In genomic region chr22:20442485-20443284, GRCh38 we compare ENCODE assay signal across 1 cellular context.
TF ChIP-seq lines count a peak whose summit lies in the region.

No MANE protein-coding gene starts in this region.

TF ChIP-seq in K562, 482 proteins besides CTCF, POLR2A, EP300 and RAD21 (continued from another document and continues in another):
- TF ChIP-seq ZNF511 (CRISPR knock-in tag; IDR thresholded peaks at IDR 0.05) (0 out of 2 replicates have a peak, but pooled peaks have one; percentile 2), ZNF239 (CRISPR knock-in tag; IDR thresholded peaks at IDR 0.05) (no peak), MBD2 (IDR thresholded peaks at IDR 0.05; ENCODE audit: borderline replicate concordance, low read depth) (no peak), ZNF175 (CRISPR knock-in tag; IDR thresholded peaks at IDR 0.05; ENCODE audit: low read depth) (no peak), MEF2D (tag; conservative IDR thresholded peaks at IDR 0.05; ENCODE audit: low read depth) (no peak), HINFP (tag; conservative IDR thresholded peaks at IDR 0.05; ENCODE audit: low read depth) (no peak), MYC (IDR thresholded peaks at IDR 0.05; ENCODE audit: low read depth, low read length) (no peak), MYC (CRISPR knock-in tag; IDR thresholded peaks at IDR 0.05; ENCODE audit: borderline replicate concordance, low read depth) (no peak), MAZ (CRISPR knock-in tag; conservative IDR thresholded peaks at IDR 0.05 in 1 of 2, IDR thresholded peaks at IDR 0.05 in 1 of 2) (no peak), GABPB2 (CRISPR knock-in tag; conservative IDR thresholded peaks at IDR 0.05) (no peak), FOSL1 (tag; conservative IDR thresholded peaks at IDR 0.05) (no peak), CREBBP (IDR thresholded peaks at IDR 0.05; ENCODE audit: low read depth, low read length) (no peak), E2F5 (CRISPR knock-in tag; IDR thresholded peaks at IDR 0.05) (no peak), KLF6 (CRISPR knock-in tag; IDR thresholded peaks at IDR 0.05; ENCODE audit: borderline replicate concordance) (no peak), PTTG1 (tag; IDR thresholded peaks at IDR 0.05; ENCODE audit: low read depth) (no peak), ELK3 (CRISPR knock-in tag; IDR thresholded peaks at IDR 0.05) (no peak), ELK1 (CRISPR knock-in tag; IDR thresholded peaks at IDR 0.05) (0 out of 2 replicates have a peak, but pooled peaks have one; percentile 88), JUN (IDR thresholded peaks at IDR 0.05; ENCODE audit: borderline replicate concordance, low read depth, low read length) (no peak), JUN (CRISPR knock-in tag; IDR thresholded peaks at IDR 0.05; ENCODE audit: borderline replicate concordance) (0 out of 2 replicates have a peak, but pooled peaks have one; percentile 20), CBX5 (IDR thresholded peaks at IDR 0.05; ENCODE audit: borderline replicate concordance, low read depth) (no peak), THAP7 (CRISPR knock-in tag; IDR thresholded peaks at IDR 0.05) (no peak), MCM3 (IDR thresholded peaks at IDR 0.05) (no peak), CCNT2 (IDR thresholded peaks at IDR 0.05; ENCODE audit: borderline replicate concordance, extremely low read depth, insufficient read length, low read depth, low read length) (no peak), RBBP5 (IDR thresholded peaks at IDR 0.05; ENCODE audit: borderline replicate concordance, insufficient read depth, low read length, poor library complexity, severe bottlenecking) (no peak), PKNOX1 (IDR thresholded peaks at IDR 0.05) (no peak), HNRNPL (IDR thresholded peaks at IDR 0.05; ENCODE audit: low read depth, low read length) (no peak), ID3 (CRISPR knock-in tag; IDR thresholded peaks at IDR 0.05) (no peak), ID3 (tag; IDR thresholded peaks at IDR 0.05) (no peak), HNRNPH1 (optimal IDR thresholded peaks at IDR 0.05; ENCODE audit: low read depth, low read length) (no peak), CLOCK (CRISPR knock-in tag; IDR thresholded peaks at IDR 0.05; ENCODE audit: borderline replicate concordance) (no peak), ZNF778 (CRISPR knock-in tag; IDR thresholded peaks at IDR 0.05) (no peak), DPF2 (IDR thresholded peaks at IDR 0.05) (no peak), ARID3B (CRISPR knock-in tag; IDR thresholded peaks at IDR 0.05; ENCODE audit: borderline replicate concordance) (0 out of 2 replicates have a peak, but pooled peaks have one; percentile 83), ZNF766 (CRISPR knock-in tag; conservative IDR thresholded peaks at IDR 0.05) (no peak), ELF1 (tag; IDR thresholded peaks at IDR 0.05) (no peak), ZNF212 (CRISPR knock-in tag; IDR thresholded peaks at IDR 0.05) (no peak), ZNF124 (CRISPR knock-in tag; IDR thresholded peaks at IDR 0.05) (peak; percentile 27; the same call in 1 of the 2 replicates), ZBTB33 (CRISPR knock-in tag; IDR thresholded peaks at IDR 0.05) (no peak), GABPB1 (CRISPR knock-in tag; IDR thresholded peaks at IDR 0.05) (no peak), NFIX (CRISPR knock-in tag; IDR thresholded peaks at IDR 0.05; ENCODE audit: low read depth) (no peak), CUX1 (CRISPR knock-in tag; IDR thresholded peaks at IDR 0.05) (no peak)
